In genomic region chr7:140294454-140294853, GRCh38 we compare ENCODE assay signal across 13 cellular contexts.
"Had no signal": no experiment of that assay in that cellular context is flagged by ENCODE, and none has a peak within 500 bp of the region (broad histone marks: within the 10 kb centered on the region; RNA-seq: fewer than 3 reads in every experiment).

No MANE protein-coding gene starts in this region.

- H3K27me3 Mint-ChIP-seq: activated naive CD8-positive, alpha-beta T cell; brain; central memory CD8-positive, alpha-beta T cell; stimulated activated naive CD8-positive, alpha-beta T cell treated with anti-CD3 and anti-CD28 coated beads, Interleukin-15, Interleukin-2, amounts not matched to agents 100 ng/mL and 50 ng/mL, for 24 hours had no signal

- H3K27me3 ChIP-seq: gastroesophageal sphincter, left lung, sigmoid colon, upper lobe of left lung had no signal

- H3K9me3 Mint-ChIP-seq: brain; central memory CD8-positive, alpha-beta T cell; stimulated activated naive CD8-positive, alpha-beta T cell treated with anti-CD3 and anti-CD28 coated beads, Interleukin-15, Interleukin-2, amounts not matched to agents 100 ng/mL and 50 ng/mL, for 24 hours had no signal

- H3K4me3 Mint-ChIP-seq: activated naive CD8-positive, alpha-beta T cell; brain; central memory CD8-positive, alpha-beta T cell; stimulated activated naive CD8-positive, alpha-beta T cell treated with anti-CD3 and anti-CD28 coated beads, Interleukin-15, Interleukin-2, amounts not matched to agents 100 ng/mL and 50 ng/mL, for 24 hours had no signal

- H3K27ac Mint-ChIP-seq: activated naive CD8-positive, alpha-beta T cell; brain; stimulated activated naive CD8-positive, alpha-beta T cell treated with anti-CD3 and anti-CD28 coated beads, Interleukin-15, Interleukin-2, amounts not matched to agents 100 ng/mL and 50 ng/mL, for 24 hours had no signal

- H3K27ac ChIP-seq: gastroesophageal sphincter, left lung, sigmoid colon, upper lobe of left lung had no signal

- H3K9me3 ChIP-seq: gastroesophageal sphincter, left lung, sigmoid colon, upper lobe of left lung had no signal

- H3K36me3 ChIP-seq: gastroesophageal sphincter, left lung, sigmoid colon, upper lobe of left lung had no signal

- DNase-seq: activated CD4-positive, alpha-beta T cell treated with anti-CD3 and anti-CD28 coated beads, Interleukin-2, amount 50 U/mL, for 1 hour; activated gamma-delta T cell; activated T-cell treated with anti-CD3 and anti-CD28 coated beads for 4 hours; amygdala; islet precursor cell; left lung; sigmoid colon; upper lobe of left lung had no signal

- H3K4me1 ChIP-seq: gastroesophageal sphincter, left lung, sigmoid colon, upper lobe of left lung had no signal

- H3K4me1 Mint-ChIP-seq: brain; central memory CD8-positive, alpha-beta T cell had no signal

- H3K4me3 ChIP-seq: gastroesophageal sphincter, left lung, sigmoid colon, upper lobe of left lung had no signal

- ATAC-seq: gastroesophageal sphincter, left lung had no signal

- H3K36me3 Mint-ChIP-seq: activated naive CD8-positive, alpha-beta T cell had no signal
